Comparison of ENCODE assay signal across 1 cellular context in the genomic region with DNA sequence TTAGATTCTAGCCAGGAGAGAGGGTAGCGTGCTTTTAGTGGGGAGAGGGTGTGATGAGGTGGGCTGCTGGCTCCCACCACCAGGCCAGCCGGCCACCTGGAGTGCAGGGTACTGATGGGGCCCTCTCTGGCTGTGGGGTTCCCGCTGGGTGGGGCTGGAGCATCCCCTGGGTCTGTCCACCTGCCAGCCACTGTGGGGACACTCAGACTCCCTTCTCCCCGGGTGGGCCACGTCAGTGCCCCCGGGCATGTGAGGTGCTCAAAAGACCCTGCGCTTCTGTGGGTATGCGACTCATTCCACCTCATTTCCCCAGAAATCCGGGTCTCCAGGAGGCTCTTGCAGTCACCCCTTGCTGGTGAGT.
TF ChIP-seq lines count a peak whose summit lies in the region.

No MANE protein-coding gene starts in this region.

TF ChIP-seq in IMR-90, 13 proteins besides CTCF, POLR2A, EP300 and RAD21:
- TF ChIP-seq, protein P1, sequence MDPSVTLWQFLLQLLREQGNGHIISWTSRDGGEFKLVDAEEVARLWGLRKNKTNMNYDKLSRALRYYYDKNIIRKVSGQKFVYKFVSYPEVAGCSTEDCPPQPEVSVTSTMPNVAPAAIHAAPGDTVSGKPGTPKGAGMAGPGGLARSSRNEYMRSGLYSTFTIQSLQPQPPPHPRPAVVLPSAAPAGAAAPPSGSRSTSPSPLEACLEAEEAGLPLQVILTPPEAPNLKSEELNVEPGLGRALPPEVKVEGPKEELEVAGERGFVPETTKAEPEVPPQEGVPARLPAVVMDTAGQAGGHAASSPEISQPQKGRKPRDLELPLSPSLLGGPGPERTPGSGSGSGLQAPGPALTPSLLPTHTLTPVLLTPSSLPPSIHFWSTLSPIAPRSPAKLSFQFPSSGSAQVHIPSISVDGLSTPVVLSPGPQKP (IDR thresholded peaks at IDR 0.05; ENCODE audit: borderline replicate concordance, low read depth, low read length): no peak
- TF ChIP-seq, protein P2, sequence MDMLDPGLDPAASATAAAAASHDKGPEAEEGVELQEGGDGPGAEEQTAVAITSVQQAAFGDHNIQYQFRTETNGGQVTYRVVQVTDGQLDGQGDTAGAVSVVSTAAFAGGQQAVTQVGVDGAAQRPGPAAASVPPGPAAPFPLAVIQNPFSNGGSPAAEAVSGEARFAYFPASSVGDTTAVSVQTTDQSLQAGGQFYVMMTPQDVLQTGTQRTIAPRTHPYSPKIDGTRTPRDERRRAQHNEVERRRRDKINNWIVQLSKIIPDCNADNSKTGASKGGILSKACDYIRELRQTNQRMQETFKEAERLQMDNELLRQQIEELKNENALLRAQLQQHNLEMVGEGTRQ (IDR thresholded peaks at IDR 0.05; ENCODE audit: low read depth, low read length): no peak
- TF ChIP-seq MXI1 (IDR thresholded peaks at IDR 0.05; ENCODE audit: borderline replicate concordance, low read depth, low read length): no peak
- no peak for TF ChIP-seq NFE2L2 (IDR thresholded peaks at IDR 0.05; ENCODE audit: low read depth, low read length)
- TF ChIP-seq CEBPB (IDR thresholded peaks at IDR 0.05; ENCODE audit: low read depth, low read length): no peak
- no peak for TF ChIP-seq RFX5 (IDR thresholded peaks at IDR 0.05; ENCODE audit: low read depth, low read length)
